ENCODE assay signal across 10 cellular contexts in the genomic region with DNA sequence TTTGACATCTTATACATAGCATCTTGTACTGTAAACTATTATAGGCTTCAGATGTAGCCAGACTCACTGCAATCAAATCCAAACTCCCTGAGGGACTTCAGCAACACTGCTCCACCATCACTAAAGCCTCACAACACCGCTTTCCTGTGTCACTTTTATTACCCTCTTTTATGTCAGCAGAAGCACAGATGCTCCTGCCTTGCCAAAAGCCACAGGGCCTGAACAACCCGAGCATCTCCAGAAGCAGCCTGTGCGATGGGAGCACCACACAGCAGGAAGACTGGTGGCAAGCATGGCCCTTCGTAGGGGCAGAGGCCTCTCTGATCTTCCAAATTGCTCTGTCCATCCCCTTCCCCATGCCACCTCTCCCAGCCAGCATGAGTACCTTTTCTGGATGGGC.
A peak's percentile ranks its signal among the peaks of the same experiment; 100 is the strongest.
DNase-seq lines count a peak whose midpoint lies in the region; ATAC-seq and TF ChIP-seq lines count a peak whose summit lies in the region.
"Had no signal": no experiment of that assay in that cellular context is flagged by ENCODE, and none has a peak within 500 bp of the region (broad histone marks: within the 10 kb centered on the region; RNA-seq: fewer than 3 reads in every experiment).

No MANE protein-coding gene starts in this region.

- 0 out of 2 replicates have a peak, but pooled peaks have one; percentile 17 for TF ChIP-seq CTCF in KMS-11 (conservative IDR thresholded peaks at IDR 0.05; ENCODE audit: low read depth, low read length)

- peak overlapping the region; percentile 93 for H3K27ac ChIP-seq in KMS-11
- H3K27ac ChIP-seq: RWPE1 had no signal

- H3K4me2 ChIP-seq in KMS-11 = peak overlapping the region; percentile 46

- H2AFZ ChIP-seq in KMS-11 (ENCODE audit: low read depth) = no peak overlapping the region

- H3K27me3 ChIP-seq in KMS-11 (ENCODE audit: insufficient read depth, low read depth) = no peaks in the 10 kb centered on the region

- no peaks in the 10 kb centered on the region for H4K20me1 ChIP-seq in KMS-11 (ENCODE audit: insufficient read depth)

- no peaks in the 10 kb centered on the region for H3K27me3 Mint-ChIP-seq in stimulated activated naive CD8-positive, alpha-beta T cell treated with anti-CD3 and anti-CD28 coated beads, Interleukin-15, Interleukin-2, amounts not matched to agents 100 ng/mL and 50 ng/mL, for 24 hours
- no peaks in the 10 kb centered on the region for H3K27me3 Mint-ChIP-seq in effector memory CD8-positive, alpha-beta T cell

- no peak overlapping the region for H3K4me3 ChIP-seq in KMS-11 (IDR thresholded peaks at IDR 0.05; ENCODE audit: insufficient read depth, low read depth, low read length)

- H3K79me2 ChIP-seq in KMS-11 (ENCODE audit: insufficient read depth, low read depth) = peaks cover 56% of the 10 kb centered on the region

- no peak for DNase-seq in stimulated activated naive CD8-positive, alpha-beta T cell treated with anti-CD3 and anti-CD28 coated beads, Interleukin-15, Interleukin-2, amounts not matched to agents 100 U/mL and 50 U/mL, for 24 hours
- no peak for DNase-seq in effector memory CD8-positive, alpha-beta T cell
- no peak for DNase-seq in UCSD-AML1 (lab: John Stamatoyannopoulos, UW; ENCODE audit: unreplicated experiment)
- DNase-seq in NOMO-1 treated with DMSO at 0.1 percent for 48 hours (lab: John Stamatoyannopoulos, UW; ENCODE audit: unreplicated experiment) = no peak
- DNase-seq: NCI-H2029 had no signal

- peaks cover 76% of the 10 kb centered on the region for H3K36me3 Mint-ChIP-seq in stimulated activated naive CD8-positive, alpha-beta T cell treated with anti-CD3 and anti-CD28 coated beads, Interleukin-15, Interleukin-2, amounts not matched to agents 100 ng/mL and 50 ng/mL, for 24 hours (ENCODE audit: low read depth)
- peaks cover 36% of the 10 kb centered on the region for H3K36me3 Mint-ChIP-seq in effector memory CD8-positive, alpha-beta T cell (ENCODE audit: insufficient read depth)

- H3K4me1 ChIP-seq in KMS-11 (ENCODE audit: low read depth, poor library complexity, severe bottlenecking) = peaks cover 68% of the 10 kb centered on the region

- no peak for ATAC-seq in stimulated activated naive CD8-positive, alpha-beta T cell treated with anti-CD3 and anti-CD28 coated beads, Interleukin-15, Interleukin-2, amounts not matched to agents 100 U/mL and 50 U/mL, for 24 hours
- ATAC-seq in effector memory CD8-positive, alpha-beta T cell (replicated peaks) = peak; percentile 17
- ATAC-seq in HG02970 (IDR thresholded peaks at IDR 0.05; ENCODE audit: low FRiP score, unreplicated experiment) (no peak), HG02885 (IDR thresholded peaks at IDR 0.05; ENCODE audit: poor library complexity, unreplicated experiment) (no peak)

- peaks cover 19% of the 10 kb centered on the region for H3K9me3 Mint-ChIP-seq in stimulated activated naive CD8-positive, alpha-beta T cell treated with anti-CD3 and anti-CD28 coated beads, Interleukin-15, Interleukin-2, amounts not matched to agents 100 ng/mL and 50 ng/mL, for 24 hours
- no peaks in the 10 kb centered on the region for H3K9me3 Mint-ChIP-seq in effector memory CD8-positive, alpha-beta T cell

- H3K27ac Mint-ChIP-seq in stimulated activated naive CD8-positive, alpha-beta T cell treated with anti-CD3 and anti-CD28 coated beads, Interleukin-15, Interleukin-2, amounts not matched to agents 100 ng/mL and 50 ng/mL, for 24 hours = peak overlapping the region; percentile 92
- H3K27ac Mint-ChIP-seq in effector memory CD8-positive, alpha-beta T cell = peak overlapping the region; percentile 1 to 41

- H3K4me1 Mint-ChIP-seq in stimulated activated naive CD8-positive, alpha-beta T cell treated with anti-CD3 and anti-CD28 coated beads, Interleukin-15, Interleukin-2, amounts not matched to agents 100 ng/mL and 50 ng/mL, for 24 hours (ENCODE audit: low read depth) = peaks cover 89% of the 10 kb centered on the region
- H3K4me1 Mint-ChIP-seq in effector memory CD8-positive, alpha-beta T cell (ENCODE audit: low read depth in 2 of 2) = peaks cover 32 to 44% of the 10 kb centered on the region in 2 donors

- no peak overlapping the region for H3K4me3 Mint-ChIP-seq in stimulated activated naive CD8-positive, alpha-beta T cell treated with anti-CD3 and anti-CD28 coated beads, Interleukin-15, Interleukin-2, amounts not matched to agents 100 ng/mL and 50 ng/mL, for 24 hours
- H3K4me3 Mint-ChIP-seq in effector memory CD8-positive, alpha-beta T cell = no peak overlapping the region

- peak overlapping the region; percentile 36; the same call in 1 of the 2 replicates for H3K9ac ChIP-seq in KMS-11

- H3K36me3 ChIP-seq in KMS-11 (ENCODE audit: insufficient read depth) = no peaks in the 10 kb centered on the region
